Comparison of ENCODE assay signal across 19 cellular contexts in genomic region chr13:41144576-41144975, GRCh38. TPM values are rescaled to one million over a fixed set of nuclear protein-coding genes. Genes with fewer than 3 reads are reported as not detected.
DNase-seq lines count a peak whose midpoint lies in the region; ATAC-seq, FAIRE-seq and TF ChIP-seq lines count a peak whose summit lies in the region.
"Had no signal": no experiment of that assay in that cellular context is flagged by ENCODE, and none has a peak within 500 bp of the region (broad histone marks: within the 10 kb centered on the region; RNA-seq: fewer than 3 reads in every experiment).

No MANE protein-coding gene starts in this region.

- DNase-seq in AG04450 (ENCODE audit: low read depth, low spot score) (no peak), IMR-90 (no peak), GM12878 (ENCODE audit: low read depth, low spot score) (no peak), iris pigment epithelial cell (ENCODE audit: low read depth) (peak; percentile 77), left lung (no peak), small intestine (no peak), NCI-H2107 treated with DMSO at 0.1 percent for 48 hours (lab: John Stamatoyannopoulos, UW; ENCODE audit: unreplicated experiment) (no peak)
- DNase-seq: ACHN, AML-193, DMS79, NCI-H1417, NCI-H187 treated with DMSO at 0.1 percent for 48 hours, NCI-H2171, Peyer's patch, Right ventricle myocardium superior, SK-N-SH had no signal

- BruUV-seq in IMR-90 (replicated peaks; lab: Mats Ljungman, UMichigan) (no TSS peak), GM12878 (replicated peaks; lab: Mats Ljungman, UMichigan) (no TSS peak)

- H4K91ac ChIP-seq in IMR-90 (ENCODE audit: insufficient read depth, low read depth, low read length): peak overlapping the region; percentile 98

- peak overlapping the region; percentile 97 for H2AK5ac ChIP-seq in IMR-90 (ENCODE audit: low read depth, low read length)

- in situ Hi-C loops in IMR-90 (cut with MboI; ENCODE audit: low sequenced_read_pairs) (no loop called here), GM12878 (cut with MboI) (no loop called here)

- H2AK9ac ChIP-seq in IMR-90 (replicated peaks; ENCODE audit: low read depth, low read length, poor library complexity): peak overlapping the region; percentile 89

- ATAC-seq in IMR-90 (ENCODE audit: low read depth): no peak
- no peak for ATAC-seq in GM12878
- no peak for ATAC-seq in left lung
- no peak for ATAC-seq in HG03342 (IDR thresholded peaks at IDR 0.05; ENCODE audit: unreplicated experiment)
- ATAC-seq: HCT116 had no signal

- H3K36me3 ChIP-seq in IMR-90 (ENCODE audit: control insufficient read depth, insufficient read depth, low read length): no peaks in the 10 kb centered on the region
- no peaks in the 10 kb centered on the region for H3K36me3 ChIP-seq in GM12878 (ENCODE audit: control insufficient read depth in 2 of 2, insufficient read depth in 2 of 2, low read length in 1 of 2)
- no peaks in the 10 kb centered on the region for H3K36me3 ChIP-seq in left lung
- H3K36me3 ChIP-seq in small intestine (ENCODE audit: control insufficient read depth in 2 of 2, insufficient read depth in 2 of 2, low read length in 2 of 2): no peaks in the 10 kb centered on the region
- H3K36me3 ChIP-seq: Peyer's patch had no signal

- H3K4me3 ChIP-seq in AG04450 (ENCODE audit: low read depth, low read length): no peak overlapping the region
- H3K4me3 ChIP-seq in IMR-90 (ENCODE audit: insufficient read depth, low read depth, low read length): no peak overlapping the region
- no peak overlapping the region for H3K4me3 ChIP-seq in GM12878
- no peak overlapping the region for H3K4me3 ChIP-seq in left lung
- no peak overlapping the region for H3K4me3 ChIP-seq in small intestine (ENCODE audit: low read depth in 1 of 2, low read length in 2 of 2)
- H3K4me3 ChIP-seq: Peyer's patch had no signal

- H3K27ac ChIP-seq in AG04450 (ENCODE audit: low read depth, low read length) (peak overlapping the region; percentile 76), IMR-90 (ENCODE audit: insufficient read depth, low read length) (peak overlapping the region; percentile 89), GM12878 (ENCODE audit: control insufficient read depth, insufficient read depth) (no peak overlapping the region), left lung (no peak overlapping the region), small intestine (ENCODE audit: low read depth in 1 of 2, low read length in 1 of 2) (no peak overlapping the region)
- H3K27ac ChIP-seq: C4-2B, Peyer's patch had no signal

- intact Hi-C loops in IMR-90 (cut with micrococcal nuclease): no loop called here
- intact Hi-C loops in GM12878 (cut with micrococcal nuclease; ENCODE audit: unreplicated experiment): no loop called here
- intact Hi-C loops in left lung (cut with DNase I): no loop called here

- SMC1A ChIA-PET in GM12878 (lab: Charles Lee; ENCODE audit: uncharacterized antibody, unreplicated experiment): interaction anchor here (0.5 kb wide), 1 partner anchor 16 kb away, joined by 3 read pairs; no protein-coding TSS in a partner anchor

- H3K9ac ChIP-seq in IMR-90 (ENCODE audit: low read depth, low read length): peak overlapping the region; percentile 41; the same call in 1 of the 2 replicates
- H3K9ac ChIP-seq in GM12878 (ENCODE audit: control insufficient read depth, insufficient read depth, low read length): no peak overlapping the region
- H3K9ac ChIP-seq: SK-N-SH had no signal

- TF ChIP-seq EP300 in GM12878 (IDR thresholded peaks at IDR 0.05; ENCODE audit: borderline replicate concordance in 1 of 2, control insufficient read depth in 1 of 2, low read depth in 2 of 2, low read length in 2 of 2): no peak

- H3K23ac ChIP-seq in IMR-90 (ENCODE audit: low read depth, low read length): peak overlapping the region; percentile 80; the same call in 1 of the 2 replicates

- peak overlapping the region; percentile 96 for H2BK5ac ChIP-seq in IMR-90 (ENCODE audit: low read depth, low read length, poor library complexity, severe bottlenecking)

- peak overlapping the region; percentile 98 for H3K4ac ChIP-seq in IMR-90 (ENCODE audit: low read depth, low read length)

- no peaks in the 10 kb centered on the region for H3K79me2 ChIP-seq in GM12878 (ENCODE audit: control insufficient read depth, insufficient read depth, low read length)

- H2AFZ ChIP-seq in IMR-90 (replicated peaks; ENCODE audit: low read length, poor library complexity): no peak overlapping the region
- H2AFZ ChIP-seq in GM12878 (ENCODE audit: control insufficient read depth, low read depth, low read length): no peak overlapping the region

- FAIRE-seq in GM12878 (lab: Jason Lieb, UNC): no peak
- FAIRE-seq in small intestine (lab: Jason Lieb, UNC): no peak

- peak overlapping the region; percentile 96 for H2BK120ac ChIP-seq in IMR-90 (ENCODE audit: low read depth, low read length)

- H3K56ac ChIP-seq in IMR-90 (ENCODE audit: extremely low read depth, insufficient read depth, low read length): peak overlapping the region; percentile 45; the same call in 1 of the 2 replicates

- H3K79me1 ChIP-seq in IMR-90 (ENCODE audit: low read depth in 1 of 2, low read length in 2 of 2): peaks cover 0 to 5% of the 10 kb centered on the region in 2 experiments; a peak in 2 of 4 replicates

- peaks cover 15% of the 10 kb centered on the region; the same call in 1 of the 2 replicates for H3K9me3 ChIP-seq in AG04450 (ENCODE audit: control insufficient read depth, insufficient read depth, low read length)
- peaks cover 23% of the 10 kb centered on the region for H3K9me3 ChIP-seq in IMR-90 (ENCODE audit: control insufficient read depth, insufficient read depth, low read length)
- H3K9me3 ChIP-seq in GM12878 (replicated peaks; ENCODE audit: control insufficient read depth, insufficient read depth, low read length): peaks cover 4% of the 10 kb centered on the region; the same call in 2 of the 3 replicates
- H3K9me3 ChIP-seq in left lung: peaks cover 5 to 39% of the 10 kb centered on the region in 2 donors
- H3K9me3 ChIP-seq in small intestine (ENCODE audit: control insufficient read depth, low read depth): peaks cover 4% of the 10 kb centered on the region
- H3K9me3 ChIP-seq: SK-N-SH had no signal

- H3K18ac ChIP-seq in IMR-90 (ENCODE audit: low read depth, low read length): peak overlapping the region; percentile 98

- POLR2A ChIA-PET in AG04450 (lab: Yijun Ruan, JAX): interaction anchor here (0.7 kb wide), 1 partner anchor 70 kb away, joined by 5 read pairs; no protein-coding TSS in a partner anchor
- POLR2A ChIA-PET in IMR-90 (lab: Charles Lee; ENCODE audit: unreplicated experiment): no interaction called here
- POLR2A ChIA-PET in GM12878 (lab: Charles Lee): no interaction called here

- RAD21 ChIA-PET in GM12878 (lab: Charles Lee; ENCODE audit: unreplicated experiment): interaction anchor here (0.6 to 1.0 kb wide), 2 partner anchors 13 to 75 kb away, joined by 3 read pairs; no protein-coding TSS in a partner anchor

- peak overlapping the region; percentile 93 for H3K14ac ChIP-seq in IMR-90 (replicated peaks; ENCODE audit: low read depth, low read length)

- H2BK15ac ChIP-seq in IMR-90 (ENCODE audit: low read depth, low read length): peak overlapping the region; percentile 100; the same call in 2 of the 3 replicates

- TF ChIP-seq RAD21 in IMR-90 (IDR thresholded peaks at IDR 0.05; ENCODE audit: low read length): no peak
- TF ChIP-seq RAD21 in GM12878 (IDR thresholded peaks at IDR 0.05; ENCODE audit: insufficient read depth, low read depth, low read length): no peak

- CTCF ChIA-PET in AG04450 (lab: Charles Lee) (no interaction called here), IMR-90 (lab: Yijun Ruan, JAX) (no interaction called here), GM12878 (lab: Yijun Ruan, JAX) (interaction anchor here (0.8 kb wide), 1 partner anchor 434 kb away, joined by 3 read pairs; no protein-coding TSS in a partner anchor)

- H3K4me1 ChIP-seq in IMR-90 (ENCODE audit: control insufficient read depth, insufficient read depth, low read length) (peaks cover 11% of the 10 kb centered on the region), GM12878 (ENCODE audit: control insufficient read depth, insufficient read depth, low read length) (no peaks in the 10 kb centered on the region), left lung (no peaks in the 10 kb centered on the region), small intestine (ENCODE audit: control insufficient read depth in 2 of 2, insufficient read depth in 1 of 2, low read depth in 1 of 2, low read length in 1 of 2) (no peaks in the 10 kb centered on the region)
- H3K4me1 ChIP-seq: Peyer's patch had no signal

- H2BK20ac ChIP-seq in IMR-90 (ENCODE audit: low read depth, low read length): peak overlapping the region; percentile 98

- H4K5ac ChIP-seq in IMR-90 (ENCODE audit: low read depth, low read length): peak overlapping the region; percentile 99

- H3K9me1 ChIP-seq in IMR-90 (ENCODE audit: insufficient read depth, low read length): peaks cover 4% of the 10 kb centered on the region; the same call in 1 of the 2 replicates

- no CpG with 5 or more reads among the region's 2 CpGs for WGBS in IMR-90 (ENCODE audit: extremely low coverage in 2 of 2, insufficient read length in 1 of 2), 2 experiments
- 50% methylated on average over 2 of the region's 2 CpGs for WGBS in GM12878 (ENCODE audit: insufficient coverage, insufficient replicate concordance, low lambda C conversion rate, missing lambda C conversion rate)
- 74 to 88% (median 76%) methylated on average over 2 of the region's 2 CpGs for WGBS in small intestine, 3 donors

- H4K20me1 ChIP-seq in IMR-90 (ENCODE audit: insufficient read depth, low read length): no peaks in the 10 kb centered on the region
- no peaks in the 10 kb centered on the region for H4K20me1 ChIP-seq in GM12878 (ENCODE audit: control insufficient read depth, insufficient read depth)

- dilution Hi-C loops in IMR-90 (cut with HindIII; ENCODE audit: low sequenced_read_pairs, unreplicated experiment): no loop called here

- H3K27me3 ChIP-seq in AG04450 (ENCODE audit: control insufficient read depth, insufficient read depth, low read length) (no peaks in the 10 kb centered on the region), IMR-90 (ENCODE audit: control insufficient read depth, insufficient read depth, low read length) (no peaks in the 10 kb centered on the region), GM12878 (replicated peaks in 1 of 2; ENCODE audit: control insufficient read depth in 2 of 2, insufficient read depth in 2 of 2, low read length in 1 of 2) (no peaks in the 10 kb centered on the region), left lung (no peaks in the 10 kb centered on the region), small intestine (ENCODE audit: control insufficient read depth in 2 of 2, insufficient read depth in 2 of 2, low read length in 2 of 2) (no peaks in the 10 kb centered on the region)
- H3K27me3 ChIP-seq: Peyer's patch had no signal

- TF ChIP-seq POLR2A in IMR-90 (IDR thresholded peaks at IDR 0.05; ENCODE audit: low read depth, low read length) (no peak), GM12878 (IDR thresholded peaks at IDR 0.05; ENCODE audit: low read depth, low read length) (no peak)

- peak overlapping the region; percentile 86 to 91; a peak in 3 of 4 replicates for H4K8ac ChIP-seq in IMR-90 (ENCODE audit: low read depth in 2 of 2, low read length in 2 of 2)

- H3K4me2 ChIP-seq in IMR-90 (ENCODE audit: low read depth, low read length) (0 out of 2 replicates have a peak overlapping the region, but pooled peaks have one; percentile 44), GM12878 (ENCODE audit: control insufficient read depth, insufficient read depth) (no peak overlapping the region)
- H3K4me2 ChIP-seq: SK-N-SH had no signal

- TF ChIP-seq CTCF in AG04450 (IDR thresholded peaks at IDR 0.05; ENCODE audit: low read depth, low read length) (no peak), IMR-90 (conservative IDR thresholded peaks at IDR 0.05; ENCODE audit: low read depth, low read length) (no peak), GM12878 (IDR thresholded peaks at IDR 0.05 in 2 of 3, conservative IDR thresholded peaks at IDR 0.05 in 1 of 3; ENCODE audit: control insufficient read depth in 2 of 3, extremely low read depth in 1 of 3, insufficient read depth in 1 of 3, low read depth in 3 of 3, low read length in 3 of 3) (no peak), left lung (IDR thresholded peaks at IDR 0.05) (no peak)

RNA-seq across cellular contexts. Expression of gene KBTBD6, which starts 12.0 kb away (rescaled TPM):
- polyA plus RNA-seq in AG04450 (2011; rRNA removed) (7.2 and 8.3 TPM in 2 replicates), IMR-90 (2012; rRNA removed) (3.0 and 3.6 TPM in 2 replicates), GM12878 (2011; rRNA removed) (3.6 and 3.7 TPM in 2 replicates), GM12878 (2014; fragmentation: Illumina TruSeq; extraction: Trizol) (3.6 and 4.5 TPM in 2 replicates), GM12878 (2014; fragmentation: Nextera tagmentation; extraction: Ambion mirVana) (1 to 10 TPM; 1.9 to 2.4 TPM), GM12878 (2014; rRNA removed) (3.1 and 3.2 TPM in 2 replicates), GM12878 (2016; fragmentation: Nextera tagmentation; extraction: Ambion mirVana) (1 to 10 TPM; 3.9 to 5.3 TPM), small intestine (1 to 10 TPM in 1 of 3 donors, under 1 TPM in 2; 0.81 to 3.4 (median 0.89) TPM)
- polyA minus RNA-seq in AG04450 (2011; rRNA and poly(A)+ RNA removed): 19.4 and 19.6 TPM in 2 replicates
- total RNA-seq in IMR-90 (2012; rRNA removed) (14.7 and 18.3 TPM in 2 replicates), GM12878 (2014; rRNA removed) (4.9 and 5.3 TPM in 2 replicates), GM12878 (2014; rRNA removed; fragmentation: Illumina TruSeq; extraction: Trizol) (4.1 and 4.6 TPM in 2 replicates), GM12878 (2021) (4.9 and 5.0 TPM in 2 replicates), left lung (1 to 10 TPM; 6.9 to 7.2 TPM)
- 2.0 and 2.3 TPM in 2 replicates for polyA plus RNA-seq in IMR-90 (2012; cell fraction: cytosol; rRNA removed)
- 0.98 and 1.2 TPM in 2 replicates for polyA plus RNA-seq in IMR-90 (2012; cell fraction: nucleus; rRNA removed; ENCODE audit: low replicate concordance)
- 5.6 and 6.7 TPM in 2 replicates for total RNA-seq in GM12878 (2013; cell fraction: nucleolus; rRNA removed)
- polyA plus RNA-seq in GM12878 (2011; ENCODE audit: low read depth): 1.3 TPM
- polyA plus RNA-seq in GM12878 (2011; cell fraction: cytosol; rRNA removed): 3.4 and 3.5 TPM in 2 replicates
- polyA plus RNA-seq in GM12878 (2011; cell fraction: nucleus; rRNA removed): 2.0 and 2.5 TPM in 2 replicates
- polyA plus RNA-seq in GM12878 (2012): 1.5 and 2.7 TPM in 2 replicates
- 9.2 and 9.3 TPM in 2 replicates for polyA minus RNA-seq in GM12878 (2011; rRNA and poly(A)+ RNA removed)
- 2.4 and 3.0 TPM in 2 replicates for polyA minus RNA-seq in GM12878 (2011; cell fraction: cytosol; rRNA and poly(A)+ RNA removed)
- 4.0 and 6.3 TPM in 2 replicates for polyA minus RNA-seq in GM12878 (2011; cell fraction: nucleus; rRNA and poly(A)+ RNA removed)

RNA-seq across cellular contexts. Expression of gene KBTBD7, which starts 49.8 kb away (rescaled TPM):
- polyA plus RNA-seq in AG04450 (2011; rRNA removed) (5.6 and 6.9 TPM in 2 replicates), IMR-90 (2012; rRNA removed) (1.8 and 2.1 TPM in 2 replicates), GM12878 (2011; rRNA removed) (5.6 and 6.2 TPM in 2 replicates), GM12878 (2014; fragmentation: Illumina TruSeq; extraction: Trizol) (3.4 and 4.2 TPM in 2 replicates), GM12878 (2014; fragmentation: Nextera tagmentation; extraction: Ambion mirVana) (1 to 10 TPM; 1.8 to 2.8 TPM), GM12878 (2014; rRNA removed) (2.8 and 3.0 TPM in 2 replicates), GM12878 (2016; fragmentation: Nextera tagmentation; extraction: Ambion mirVana) (1 to 10 TPM; 4.9 to 6.0 TPM), small intestine (1 to 10 TPM; 1.1 to 3.4 (median 2.7) TPM)
- 16.5 and 16.6 TPM in 2 replicates for polyA minus RNA-seq in AG04450 (2011; rRNA and poly(A)+ RNA removed)
- total RNA-seq in IMR-90 (2012; rRNA removed) (7.9 and 9.4 TPM in 2 replicates), GM12878 (2014; rRNA removed) (5.1 and 5.5 TPM in 2 replicates), GM12878 (2014; rRNA removed; fragmentation: Illumina TruSeq; extraction: Trizol) (3.6 and 4.1 TPM in 2 replicates), GM12878 (2021) (4.6 and 5.1 TPM in 2 replicates), left lung (1 to 10 TPM; 6.9 to 8.1 TPM)
- 1.0 and 1.5 TPM in 2 replicates for polyA plus RNA-seq in IMR-90 (2012; cell fraction: cytosol; rRNA removed)
- 0.66 and 0.91 TPM in 2 replicates for polyA plus RNA-seq in IMR-90 (2012; cell fraction: nucleus; rRNA removed; ENCODE audit: low replicate concordance)
- total RNA-seq in GM12878 (2013; cell fraction: nucleolus; rRNA removed): 8.0 and 9.6 TPM in 2 replicates
- 1.7 TPM for polyA plus RNA-seq in GM12878 (2011; ENCODE audit: low read depth)
- 4.2 and 4.6 TPM in 2 replicates for polyA plus RNA-seq in GM12878 (2011; cell fraction: cytosol; rRNA removed)
- polyA plus RNA-seq in GM12878 (2011; cell fraction: nucleus; rRNA removed): 4.3 and 4.4 TPM in 2 replicates
- polyA plus RNA-seq in GM12878 (2012): 2.5 and 3.7 TPM in 2 replicates
- polyA minus RNA-seq in GM12878 (2011; rRNA and poly(A)+ RNA removed): 13.7 and 13.8 TPM in 2 replicates
- polyA minus RNA-seq in GM12878 (2011; cell fraction: cytosol; rRNA and poly(A)+ RNA removed): 3.6 and 4.4 TPM in 2 replicates
- 10.2 and 14.4 TPM in 2 replicates for polyA minus RNA-seq in GM12878 (2011; cell fraction: nucleus; rRNA and poly(A)+ RNA removed)

Comparison
In these comparisons a context has a peak if more than half of its experiments do, and no peak if none do; other contexts are left out.
1. H3K27ac ChIP-seq: peak in AG04450 (single experiment) and IMR-90 (single experiment); none in GM12878 (single experiment), left lung (0 of 2) and small intestine (0 of 2).